19 cellular contexts compared by ENCODE assay signal in genomic region chr6:12528581-12529363, GRCh38.
DNase-seq lines count a peak whose midpoint lies in the region; ATAC-seq and TF ChIP-seq lines count a peak whose summit lies in the region.
"Had no signal": no experiment of that assay in that cellular context is flagged by ENCODE, and none has a peak within 500 bp of the region (broad histone marks: within the 10 kb centered on the region; RNA-seq: fewer than 3 reads in every experiment).

No MANE protein-coding gene starts in this region.

- peaks cover 12% of the 10 kb centered on the region for H3K27me3 Mint-ChIP-seq in progenitor cell of endocrine pancreas
- H3K27me3 Mint-ChIP-seq in activated naive CD8-positive, alpha-beta T cell treated with anti-CD3 and anti-CD28 coated beads for 36 hours, result peaks cover 25% of the 10 kb centered on the region

- H3K9me2 ChIP-seq in SK-N-SH, result no peaks in the 10 kb centered on the region
- no peaks in the 10 kb centered on the region for H3K9me2 ChIP-seq in hepatocyte (replicated peaks; ENCODE audit: insufficient read depth)

- H2AFZ ChIP-seq in SK-N-SH (ENCODE audit: low read depth) (no peak overlapping the region), hepatocyte (no peak overlapping the region)

- 48% methylated on average over 8 of the region's 8 CpGs for WGBS in SK-N-SH (ENCODE audit: low lambda C conversion rate)
- WGBS in hepatocyte (ENCODE audit: low lambda C conversion rate, missing lambda C conversion rate), result 13% methylated on average over 8 of the region's 8 CpGs

- no peak overlapping the region for H3K4me3 Mint-ChIP-seq in progenitor cell of endocrine pancreas (ENCODE audit: low read depth)
- no peak overlapping the region for H3K4me3 Mint-ChIP-seq in activated naive CD8-positive, alpha-beta T cell treated with anti-CD3 and anti-CD28 coated beads for 36 hours
- H3K4me3 Mint-ChIP-seq: activated CD8-positive, alpha-beta memory T cell treated with anti-CD3 and anti-CD28 coated beads, Interleukin-2, amount 10 ng/mL, durations not matched to agents 7 days and 5 days; natural killer cell; T-helper 1 cell treated with Interleukin-12 subunit alpha and Interleukin-12 subunit beta and Interleukin-4 antibody, amounts not matched to agents 30 μg/mL and 1 μg/mL, for 36 hours had no signal

- H3K27me3 ChIP-seq in SK-N-SH (ENCODE audit: insufficient read depth) (no peaks in the 10 kb centered on the region), hepatocyte (peaks cover 13% of the 10 kb centered on the region), upper lobe of right lung (no peaks in the 10 kb centered on the region)
- H3K27me3 ChIP-seq: stomach had no signal

- POLR2A ChIA-PET in HEK293 (lab: Yijun Ruan, JAX) (no interaction called here), SK-N-SH (lab: Yijun Ruan, JAX) (no interaction called here)

- H3K4me2 ChIP-seq in SK-N-SH, result no peak overlapping the region
- peak overlapping the region; percentile 13 for H3K4me2 ChIP-seq in hepatocyte

- H3K79me2 ChIP-seq in SK-N-SH (ENCODE audit: insufficient read depth), result no peaks in the 10 kb centered on the region
- no peaks in the 10 kb centered on the region for H3K79me2 ChIP-seq in hepatocyte

- no peak overlapping the region for H3K9ac ChIP-seq in SK-N-SH

- H3K27ac ChIP-seq in HEK293 (ENCODE audit: extremely low read depth, low read depth, low read length) (peak overlapping the region; percentile 47), SK-N-SH (ENCODE audit: low read depth in 2 of 2, low read length in 1 of 2) (peak overlapping the region in 1 of 2 experiments; percentile 95; a peak in 2 of 4 replicates), hepatocyte (peak overlapping the region; percentile 12), upper lobe of right lung (no peak overlapping the region)
- H3K27ac ChIP-seq: psoas muscle, stomach had no signal

- no peaks in the 10 kb centered on the region for H3F3A ChIP-seq in SK-N-SH (replicated peaks; ENCODE audit: insufficient read depth)

- H3K36me3 ChIP-seq in HEK293 (ENCODE audit: control insufficient read depth in 2 of 2, insufficient read depth in 1 of 2, low read length in 2 of 2) (no peaks in the 10 kb centered on the region), SK-N-SH (replicated peaks in 1 of 2; ENCODE audit: control insufficient read depth in 1 of 2, insufficient read depth in 2 of 2, low read length in 1 of 2) (no peaks in the 10 kb centered on the region), hepatocyte (replicated peaks; ENCODE audit: insufficient read depth, low read depth) (no peaks in the 10 kb centered on the region), upper lobe of right lung (no peaks in the 10 kb centered on the region)
- H3K36me3 ChIP-seq: stomach had no signal

- no peaks in the 10 kb centered on the region for H4K20me1 ChIP-seq in SK-N-SH (ENCODE audit: insufficient read depth)
- no peaks in the 10 kb centered on the region for H4K20me1 ChIP-seq in hepatocyte (ENCODE audit: insufficient read depth, poor library complexity, severe bottlenecking)

- peak; percentile 15 for TF ChIP-seq RAD21 in SK-N-SH (IDR thresholded peaks at IDR 0.05; ENCODE audit: low read length)

- H3K4me3 ChIP-seq in HEK293 (ENCODE audit: low read depth, low read length) (no peak overlapping the region), SK-N-SH (ENCODE audit: low read depth in 2 of 2, low read length in 1 of 2) (no peak overlapping the region; a peak in 1 of 4 replicates), hepatocyte (no peak overlapping the region), upper lobe of right lung (no peak overlapping the region)
- H3K4me3 ChIP-seq: psoas muscle, stomach had no signal

- TF ChIP-seq CTCF in HEK293 (tag by site-specific recombination; IDR thresholded peaks at IDR 0.05) (no peak), SK-N-SH (IDR thresholded peaks at IDR 0.05) (no peak), hepatocyte (IDR thresholded peaks at IDR 0.05; ENCODE audit: poor library complexity) (no peak), progenitor cell of endocrine pancreas (IDR thresholded peaks at IDR 0.05; ENCODE audit: unreplicated experiment) (no peak), upper lobe of right lung (IDR thresholded peaks at IDR 0.05) (no peak)

- peak overlapping the region; percentile 33 for H3K27ac Mint-ChIP-seq in progenitor cell of endocrine pancreas
- H3K27ac Mint-ChIP-seq in activated naive CD8-positive, alpha-beta T cell treated with anti-CD3 and anti-CD28 coated beads for 36 hours, result no peak overlapping the region
- H3K27ac Mint-ChIP-seq: activated CD8-positive, alpha-beta memory T cell treated with anti-CD3 and anti-CD28 coated beads, Interleukin-2, amount 10 ng/mL, durations not matched to agents 7 days and 5 days; natural killer cell; T-helper 1 cell treated with Interleukin-12 subunit alpha and Interleukin-12 subunit beta and Interleukin-4 antibody, amounts not matched to agents 30 μg/mL and 1 μg/mL, for 36 hours had no signal

- H3K4me1 Mint-ChIP-seq in progenitor cell of endocrine pancreas (ENCODE audit: low read depth), result peaks cover 7% of the 10 kb centered on the region
- H3K4me1 Mint-ChIP-seq in activated naive CD8-positive, alpha-beta T cell treated with anti-CD3 and anti-CD28 coated beads for 36 hours, result no peaks in the 10 kb centered on the region
- H3K4me1 Mint-ChIP-seq: activated CD8-positive, alpha-beta memory T cell treated with anti-CD3 and anti-CD28 coated beads, Interleukin-2, amount 10 ng/mL, durations not matched to agents 7 days and 5 days; natural killer cell had no signal

- H3K9me3 Mint-ChIP-seq in progenitor cell of endocrine pancreas (ENCODE audit: low read depth), result peaks cover 13% of the 10 kb centered on the region
- H3K9me3 Mint-ChIP-seq in activated naive CD8-positive, alpha-beta T cell treated with anti-CD3 and anti-CD28 coated beads for 36 hours, result peaks cover 3% of the 10 kb centered on the region
- H3K9me3 Mint-ChIP-seq: T-helper 1 cell treated with Interleukin-12 subunit alpha and Interleukin-12 subunit beta and Interleukin-4 antibody, amounts not matched to agents 30 μg/mL and 1 μg/mL, for 36 hours had no signal

- no peak for ATAC-seq in GM21447 (IDR thresholded peaks at IDR 0.05; ENCODE audit: unreplicated experiment)
- ATAC-seq in upper lobe of right lung, result no peak
- ATAC-seq: activated CD8-positive, alpha-beta memory T cell treated with anti-CD3 and anti-CD28 coated beads, Interleukin-2, amount 10 ng/mL, durations not matched to agents 7 days and 5 days; natural killer cell; psoas muscle had no signal

- H3K36me3 Mint-ChIP-seq in progenitor cell of endocrine pancreas (ENCODE audit: insufficient read depth), result peaks cover 2% of the 10 kb centered on the region
- no peaks in the 10 kb centered on the region for H3K36me3 Mint-ChIP-seq in activated naive CD8-positive, alpha-beta T cell treated with anti-CD3 and anti-CD28 coated beads for 36 hours
- H3K36me3 Mint-ChIP-seq: activated CD8-positive, alpha-beta memory T cell treated with anti-CD3 and anti-CD28 coated beads, Interleukin-2, amount 10 ng/mL, durations not matched to agents 7 days and 5 days; natural killer cell had no signal

- H3K9me3 ChIP-seq in HEK293 (ENCODE audit: control insufficient read depth, insufficient read depth, low read depth, low read length) (no peaks in the 10 kb centered on the region), SK-N-SH (no peaks in the 10 kb centered on the region), hepatocyte (ENCODE audit: low read depth) (peaks cover 3% of the 10 kb centered on the region), upper lobe of right lung (no peaks in the 10 kb centered on the region)
- H3K9me3 ChIP-seq: psoas muscle had no signal

- CTCF ChIA-PET in HEK293 (lab: Yijun Ruan, JAX) (interaction anchor here (0.6 to 0.7 kb wide), 3 partner anchors 8 to 242 kb away, joined by 3 read pairs; no protein-coding TSS in a partner anchor), SK-N-SH (lab: Yijun Ruan, JAX) (interaction anchor here (0.7 to 1.7 kb wide), 4 partner anchors 9 to 240 kb away, joined by 3 to 6 read pairs (median 4); no protein-coding TSS in a partner anchor)

- peak in 1 of 2 experiments; percentile 96; a peak in 2 of 4 replicates for TF ChIP-seq EP300 in SK-N-SH (IDR thresholded peaks at IDR 0.05; ENCODE audit: borderline replicate concordance in 1 of 2, low read depth in 1 of 2, low read length in 1 of 2)

- H3K4me1 ChIP-seq in HEK293 (ENCODE audit: control insufficient read depth, insufficient read depth, low read length), result peaks cover 14% of the 10 kb centered on the region
- peaks cover 0 to 18% of the 10 kb centered on the region in 2 experiments; a peak in 3 of 4 replicates for H3K4me1 ChIP-seq in SK-N-SH (ENCODE audit: control insufficient read depth in 1 of 2, insufficient read depth in 2 of 2, low read depth in 1 of 2, low read length in 1 of 2)
- H3K4me1 ChIP-seq in hepatocyte (ENCODE audit: insufficient read depth), result peaks cover 6% of the 10 kb centered on the region
- no peaks in the 10 kb centered on the region for H3K4me1 ChIP-seq in upper lobe of right lung
- H3K4me1 ChIP-seq: psoas muscle had no signal

- DNase-seq in SK-N-SH, result peak; percentile 72
- peak; percentile 17 for DNase-seq in hepatocyte (ENCODE audit: low spot score)
- DNase-seq in progenitor cell of endocrine pancreas (ENCODE audit: low spot score, unreplicated experiment), result no peak
- no peak for DNase-seq in NCI-H1105 treated with DMSO at 0.1 percent for 48 hours (lab: John Stamatoyannopoulos, UW)
- DNase-seq in activated naive CD8-positive, alpha-beta T cell treated with anti-CD3 and anti-CD28 coated beads for 36 hours, result no peak
- no peak for DNase-seq in upper lobe of right lung
- DNase-seq: activated CD8-positive, alpha-beta memory T cell treated with anti-CD3 and anti-CD28 coated beads, Interleukin-2, amount 10 ng/mL, durations not matched to agents 7 days and 5 days; activated gamma-delta T cell treated with Interleukin-2 at 50 U/mL for 16 hours; COR-L47; cortex of kidney; KBM-7; natural killer cell; NCI-H1092 treated with DMSO at 0.1 percent for 48 hours; NCI-H748 treated with DMSO at 0.1 percent for 48 hours; psoas muscle; stomach had no signal

- intact Hi-C loops in upper lobe of right lung (cut with DNase I), result no loop called here

TF ChIP-seq in HEK293, 187 proteins besides CTCF, POLR2A, EP300 and RAD21 (continues in another document):
- 0 out of 2 replicates have a peak, but pooled peaks have one; percentile 62 for TF ChIP-seq SCRT1 (tag by site-specific recombination; IDR thresholded peaks at IDR 0.05; ENCODE audit: borderline replicate concordance)

TF ChIP-seq in SK-N-SH, 30 proteins besides CTCF, POLR2A, EP300 and RAD21 (continues in another document):
- TF ChIP-seq FOXM1 (IDR thresholded peaks at IDR 0.05; ENCODE audit: low read depth), result no peak

Comparison
In these comparisons a context has a peak if more than half of its experiments do, and no peak if none do; other contexts are left out.
1. DNase-seq: peak in SK-N-SH (single experiment) and hepatocyte (single experiment); none in progenitor cell of endocrine pancreas (single experiment), NCI-H1105 treated with DMSO at 0.1 percent for 48 hours (single experiment), activated naive CD8-positive, alpha-beta T cell treated with anti-CD3 and anti-CD28 coated beads for 36 hours (single experiment) and upper lobe of right lung (single experiment).
2. Of the 4 proteins assayed by ChIP-seq in both HEK293 and SK-N-SH: peak only in HEK293: none; only in SK-N-SH: PBX3; in both: none; in neither: 3.